ENCODE assay signal across 1 cellular context in the genomic region with DNA sequence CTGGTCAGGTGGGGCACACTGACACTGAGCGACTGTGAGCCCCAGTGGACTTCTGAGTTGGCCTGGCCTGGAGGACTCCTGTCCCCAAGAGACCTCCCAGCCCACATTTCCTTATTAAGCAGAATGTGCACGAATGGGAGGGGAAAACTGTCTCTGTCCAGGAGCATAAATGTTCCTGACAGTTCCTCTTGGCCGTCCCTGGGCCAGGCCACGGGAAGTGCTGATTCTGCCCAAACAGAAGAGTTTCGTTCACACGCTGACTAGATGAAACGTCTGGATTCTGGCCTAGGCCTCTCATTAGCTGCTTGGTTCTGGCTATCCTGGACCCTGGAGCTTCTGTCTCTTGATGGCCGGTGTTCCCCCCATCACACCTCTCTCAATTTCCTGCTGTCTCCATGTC.
TF ChIP-seq lines count a peak whose summit lies in the region.

No MANE protein-coding gene starts in this region.

TF ChIP-seq in HepG2, 621 proteins besides CTCF, POLR2A, EP300 and RAD21:
- TF ChIP-seq MZF1 (CRISPR knock-in tag; IDR thresholded peaks at IDR 0.05; ENCODE audit: borderline replicate concordance), result no peak
